Comparison of ENCODE assay signal across 19 cellular contexts in genomic region chr18:63166142-63166541, GRCh38.
DNase-seq lines count a peak whose midpoint lies in the region; ATAC-seq and TF ChIP-seq lines count a peak whose summit lies in the region.
"Had no signal": no experiment of that assay in that cellular context is flagged by ENCODE, and none has a peak within 500 bp of the region (broad histone marks: within the 10 kb centered on the region; RNA-seq: fewer than 3 reads in every experiment).

No MANE protein-coding gene starts in this region.

- H2AFZ ChIP-seq in IMR-90 (replicated peaks; ENCODE audit: low read length, poor library complexity) (peak overlapping the region; percentile 10), hepatocyte (no peak overlapping the region)
- H2AFZ ChIP-seq: PC-9 had no signal

- peak overlapping the region; percentile 21 to 60 for H3K27ac Mint-ChIP-seq in activated naive CD4-positive, alpha-beta T cell treated with anti-CD3 and anti-CD28 coated beads, Interleukin-2, amount 50 U/mL, for 72 hours
- H3K27ac Mint-ChIP-seq in activated naive CD8-positive, alpha-beta T cell treated with anti-CD3 and anti-CD28 coated beads for 36 hours, result peak overlapping the region; percentile 40
- peak overlapping the region; percentile 29 for H3K27ac Mint-ChIP-seq in stimulated activated effector memory CD8-positive, alpha-beta T cell treated with anti-CD3 and anti-CD28 coated beads, Interleukin-12 subunit alpha, Interleukin-12 subunit beta, amount 100 ng/mL, for 72 hours

- H3K79me2 ChIP-seq in hepatocyte, result no peaks in the 10 kb centered on the region

- no peak overlapping the region for H3K56ac ChIP-seq in IMR-90 (ENCODE audit: extremely low read depth, insufficient read depth, low read length)

- peaks cover 65% of the 10 kb centered on the region for H3K4me1 Mint-ChIP-seq in activated naive CD8-positive, alpha-beta T cell treated with anti-CD3 and anti-CD28 coated beads for 36 hours
- peaks cover 74% of the 10 kb centered on the region for H3K4me1 Mint-ChIP-seq in stimulated activated effector memory CD8-positive, alpha-beta T cell treated with anti-CD3 and anti-CD28 coated beads, Interleukin-12 subunit alpha, Interleukin-12 subunit beta, amount 100 ng/mL, for 72 hours

- no peak overlapping the region for H3K4ac ChIP-seq in IMR-90 (ENCODE audit: low read depth, low read length)

- no peaks in the 10 kb centered on the region for H3K9me3 ChIP-seq in IMR-90 (ENCODE audit: control insufficient read depth, insufficient read depth, low read length)
- no peaks in the 10 kb centered on the region for H3K9me3 ChIP-seq in hepatocyte (ENCODE audit: low read depth)
- H3K9me3 ChIP-seq: MG63 had no signal

- H4K5ac ChIP-seq in IMR-90 (ENCODE audit: low read depth, low read length), result no peak overlapping the region

- H3K4me3 Mint-ChIP-seq in activated naive CD8-positive, alpha-beta T cell treated with anti-CD3 and anti-CD28 coated beads for 36 hours, result no peak overlapping the region
- no peak overlapping the region for H3K4me3 Mint-ChIP-seq in stimulated activated effector memory CD8-positive, alpha-beta T cell treated with anti-CD3 and anti-CD28 coated beads, Interleukin-12 subunit alpha, Interleukin-12 subunit beta, amount 100 ng/mL, for 72 hours
- H3K4me3 Mint-ChIP-seq: CD14-positive monocyte had no signal

- no peak overlapping the region for H3K9ac ChIP-seq in IMR-90 (ENCODE audit: low read depth, low read length)

- H3K79me1 ChIP-seq in IMR-90 (ENCODE audit: low read depth in 1 of 2, low read length in 2 of 2), result no peaks in the 10 kb centered on the region

- ATAC-seq in activated naive CD4-positive, alpha-beta T cell treated with anti-CD3 and anti-CD28 coated beads, Interleukin-2, amount 50 U/mL, for 72 hours, result no peak
- no peak for ATAC-seq in IMR-90 (ENCODE audit: low read depth)
- no peak for ATAC-seq in stimulated activated effector memory CD8-positive, alpha-beta T cell treated with anti-CD3 and anti-CD28 coated beads, Interleukin-12 subunit alpha, Interleukin-12 subunit beta, amount 100 ng/mL, for 72 hours
- ATAC-seq: HepG2 had no signal

- H3K36me3 ChIP-seq in IMR-90 (ENCODE audit: control insufficient read depth, insufficient read depth, low read length) (no peaks in the 10 kb centered on the region), hepatocyte (replicated peaks; ENCODE audit: insufficient read depth, low read depth) (no peaks in the 10 kb centered on the region)
- H3K36me3 ChIP-seq: MG63 had no signal

- no peak overlapping the region for H3K14ac ChIP-seq in IMR-90 (replicated peaks; ENCODE audit: low read depth, low read length)

- no peak for TF ChIP-seq POLR2A in IMR-90 (IDR thresholded peaks at IDR 0.05; ENCODE audit: low read depth, low read length)

- peaks cover 5 to 10% of the 10 kb centered on the region in 2 donors for H3K9me3 Mint-ChIP-seq in activated naive CD4-positive, alpha-beta T cell treated with anti-CD3 and anti-CD28 coated beads, Interleukin-2, amount 50 U/mL, for 72 hours
- peaks cover 8% of the 10 kb centered on the region for H3K9me3 Mint-ChIP-seq in activated naive CD8-positive, alpha-beta T cell treated with anti-CD3 and anti-CD28 coated beads for 36 hours
- H3K9me3 Mint-ChIP-seq in stimulated activated effector memory CD8-positive, alpha-beta T cell treated with anti-CD3 and anti-CD28 coated beads, Interleukin-12 subunit alpha, Interleukin-12 subunit beta, amount 100 ng/mL, for 72 hours, result no peaks in the 10 kb centered on the region

- CTCF ChIA-PET in IMR-90 (lab: Yijun Ruan, JAX), result no interaction called here

- H2AK9ac ChIP-seq in IMR-90 (replicated peaks; ENCODE audit: low read depth, low read length, poor library complexity), result no peak overlapping the region

- no TSS peak for BruUV-seq in IMR-90 (replicated peaks; lab: Mats Ljungman, UMichigan)

- POLR2A ChIA-PET in IMR-90 (lab: Charles Lee; ENCODE audit: unreplicated experiment), result no interaction called here

- no peak for DNase-seq in activated naive CD4-positive, alpha-beta T cell treated with anti-CD3 and anti-CD28 coated beads, Interleukin-2, amount 50 U/mL, for 72 hours (ENCODE audit: low spot score in 2 of 2)
- no peak for DNase-seq in activated naive CD4-positive, alpha-beta T cell treated with anti-CD3 and anti-CD28 coated beads, Interleukin-2, amount 50 U/mL, for 16 hours
- DNase-seq in IMR-90 (no peak), T-helper 1 cell (no peak), hepatocyte (ENCODE audit: low spot score) (no peak), GDM1 (lab: John Stamatoyannopoulos, UW) (no peak)
- DNase-seq in activated naive CD8-positive, alpha-beta T cell treated with anti-CD3 and anti-CD28 coated beads for 36 hours, result no peak
- no peak for DNase-seq in stimulated activated effector memory CD8-positive, alpha-beta T cell treated with anti-CD3 and anti-CD28 coated beads, Interleukin-12 subunit alpha, Interleukin-12 subunit beta, amount 100 ng/mL, for 72 hours (ENCODE audit: low spot score in 2 of 2)
- DNase-seq: DMS53, H7, Karpas-422, MG63, NCI-H1092, NCI-H146, NCI-H2081 treated with DMSO at 0.1 percent for 48 hours, NCI-H82, PC-9 had no signal

- H4K8ac ChIP-seq in IMR-90 (ENCODE audit: low read depth in 2 of 2, low read length in 2 of 2), result no peak overlapping the region

- no peak overlapping the region for H4K91ac ChIP-seq in IMR-90 (ENCODE audit: insufficient read depth, low read depth, low read length)

- peaks cover 22 to 31% of the 10 kb centered on the region in 2 donors for H3K36me3 Mint-ChIP-seq in activated naive CD4-positive, alpha-beta T cell treated with anti-CD3 and anti-CD28 coated beads, Interleukin-2, amount 50 U/mL, for 72 hours
- peaks cover 49% of the 10 kb centered on the region for H3K36me3 Mint-ChIP-seq in activated naive CD8-positive, alpha-beta T cell treated with anti-CD3 and anti-CD28 coated beads for 36 hours
- peaks cover 67% of the 10 kb centered on the region for H3K36me3 Mint-ChIP-seq in stimulated activated effector memory CD8-positive, alpha-beta T cell treated with anti-CD3 and anti-CD28 coated beads, Interleukin-12 subunit alpha, Interleukin-12 subunit beta, amount 100 ng/mL, for 72 hours

- no peaks in the 10 kb centered on the region for H4K20me1 ChIP-seq in IMR-90 (ENCODE audit: insufficient read depth, low read length)
- H4K20me1 ChIP-seq in hepatocyte (ENCODE audit: insufficient read depth, poor library complexity, severe bottlenecking), result no peaks in the 10 kb centered on the region

- 84% methylated on average over 4 of the region's 12 CpGs; no CpG with 5 or more reads in 1 of the 2 experiments for WGBS in IMR-90 (ENCODE audit: extremely low coverage in 2 of 2, insufficient read length in 1 of 2), 2 experiments
- 92% methylated on average over 12 of the region's 12 CpGs for WGBS in hepatocyte (ENCODE audit: low lambda C conversion rate, missing lambda C conversion rate)

- in situ Hi-C loops in IMR-90 (cut with MboI; ENCODE audit: low sequenced_read_pairs), result no loop called here

- H2BK5ac ChIP-seq in IMR-90 (ENCODE audit: low read depth, low read length, poor library complexity, severe bottlenecking), result no peak overlapping the region

- H3K27me3 ChIP-seq in IMR-90 (ENCODE audit: control insufficient read depth, insufficient read depth, low read length), result no peaks in the 10 kb centered on the region; the same call in 1 of the 2 replicates
- no peaks in the 10 kb centered on the region for H3K27me3 ChIP-seq in hepatocyte
- H3K27me3 ChIP-seq: MG63 had no signal

- peaks cover 9% of the 10 kb centered on the region for H3K9me1 ChIP-seq in IMR-90 (ENCODE audit: insufficient read depth, low read length)

- H3K4me1 ChIP-seq in IMR-90 (ENCODE audit: control insufficient read depth, insufficient read depth, low read length) (peaks cover 6% of the 10 kb centered on the region; the same call in 1 of the 2 replicates), hepatocyte (ENCODE audit: insufficient read depth) (peaks cover 11% of the 10 kb centered on the region)

- no peak overlapping the region for H3K27ac ChIP-seq in IMR-90 (ENCODE audit: insufficient read depth, low read length)
- H3K27ac ChIP-seq in hepatocyte, result no peak overlapping the region
- H3K27ac ChIP-seq: PC-9 had no signal

- no peak overlapping the region for H3K23ac ChIP-seq in IMR-90 (ENCODE audit: low read depth, low read length)

- H3K9me2 ChIP-seq in hepatocyte (replicated peaks; ENCODE audit: insufficient read depth), result no peaks in the 10 kb centered on the region

- H2BK20ac ChIP-seq in IMR-90 (ENCODE audit: low read depth, low read length), result no peak overlapping the region

- H2BK15ac ChIP-seq in IMR-90 (ENCODE audit: low read depth, low read length), result no peak overlapping the region

- H3K18ac ChIP-seq in IMR-90 (ENCODE audit: low read depth, low read length), result no peak overlapping the region

- no peak overlapping the region for H2BK120ac ChIP-seq in IMR-90 (ENCODE audit: low read depth, low read length)

- no peak overlapping the region for H3K4me2 ChIP-seq in IMR-90 (ENCODE audit: low read depth, low read length)
- no peak overlapping the region for H3K4me2 ChIP-seq in hepatocyte
- H3K4me2 ChIP-seq: PC-9 had no signal

- no peaks in the 10 kb centered on the region for H3K27me3 Mint-ChIP-seq in activated naive CD8-positive, alpha-beta T cell treated with anti-CD3 and anti-CD28 coated beads for 36 hours

- TF ChIP-seq CTCF in IMR-90 (conservative IDR thresholded peaks at IDR 0.05; ENCODE audit: low read depth, low read length) (no peak), hepatocyte (IDR thresholded peaks at IDR 0.05; ENCODE audit: poor library complexity) (no peak)

- intact Hi-C loops in IMR-90 (cut with micrococcal nuclease), result no loop called here

- no peak for TF ChIP-seq RAD21 in IMR-90 (IDR thresholded peaks at IDR 0.05; ENCODE audit: low read length)

- dilution Hi-C loops in IMR-90 (cut with HindIII; ENCODE audit: low sequenced_read_pairs, unreplicated experiment), result no loop called here

- no peak overlapping the region for H2AK5ac ChIP-seq in IMR-90 (ENCODE audit: low read depth, low read length)

- H3K4me3 ChIP-seq in IMR-90 (ENCODE audit: insufficient read depth, low read depth, low read length) (no peak overlapping the region), hepatocyte (no peak overlapping the region)
- H3K4me3 ChIP-seq: MG63, PC-9 had no signal

TF ChIP-seq in IMR-90, 13 proteins besides CTCF, POLR2A, EP300 and RAD21 (continues in another document):
- TF ChIP-seq MXI1 (IDR thresholded peaks at IDR 0.05; ENCODE audit: borderline replicate concordance, low read depth, low read length) (no peak), CHD1 (IDR thresholded peaks at IDR 0.05; ENCODE audit: low read depth, low read length) (no peak), NFE2L2 (IDR thresholded peaks at IDR 0.05; ENCODE audit: low read depth, low read length) (no peak), FOS (IDR thresholded peaks at IDR 0.05; ENCODE audit: low read depth, low read length) (no peak), ELK1 (IDR thresholded peaks at IDR 0.05; ENCODE audit: borderline replicate concordance, low read depth, low read length) (no peak)
